In genomic region chr15:58448906-58449305, GRCh38 we compare ENCODE assay signal across 1 cellular context.
TF ChIP-seq lines count a peak whose summit lies in the region.

No MANE protein-coding gene starts in this region.

TF ChIP-seq in H1, 55 proteins besides CTCF, POLR2A, EP300 and RAD21:
- no peak for TF ChIP-seq YY1 (IDR thresholded peaks at IDR 0.05; ENCODE audit: low read depth, low read length)
TF ChIP-seq in H1: peak in this region for 0.
